11 cellular contexts compared by ENCODE assay signal in genomic region chr11:88354909-88355308, GRCh38. TPM values are rescaled to one million over a fixed set of nuclear protein-coding genes. Genes with fewer than 3 reads are reported as not detected.
DNase-seq lines count a peak whose midpoint lies in the region; ATAC-seq and TF ChIP-seq lines count a peak whose summit lies in the region.
"Had no signal": no experiment of that assay in that cellular context is flagged by ENCODE, and none has a peak within 500 bp of the region (broad histone marks: within the 10 kb centered on the region; RNA-seq: fewer than 3 reads in every experiment).

No MANE protein-coding gene starts in this region.

- in situ Hi-C loops in HAP-1 (cut with MboI; ENCODE audit: low sequenced_read_pairs): no loop called here

- no peak for TF ChIP-seq CTCF in GM06990 (IDR thresholded peaks at IDR 0.05; ENCODE audit: insufficient read depth, low read length, poor library complexity, severe bottlenecking)
- TF ChIP-seq CTCF in NB4 (IDR thresholded peaks at IDR 0.05; ENCODE audit: low read depth, low read length): no peak
- TF ChIP-seq CTCF in left lung (IDR thresholded peaks at IDR 0.05): no peak

- peak overlapping the region; percentile 14 for H3K4me3 ChIP-seq in GM06990 (replicated peaks; ENCODE audit: low read depth, low read length)
- H3K4me3 ChIP-seq in NB4 (ENCODE audit: low read depth, low read length): no peak overlapping the region
- H3K4me3 ChIP-seq in left lung: no peak overlapping the region
- no peak overlapping the region for H3K4me3 ChIP-seq in HAP-1

- H3K9me3 ChIP-seq in left lung: no peaks in the 10 kb centered on the region
- no peaks in the 10 kb centered on the region for H3K9me3 ChIP-seq in HAP-1

- peak; percentile 25 for ATAC-seq in GM21390 (IDR thresholded peaks at IDR 0.05; ENCODE audit: unreplicated experiment)
- peak; percentile 31 for ATAC-seq in left lung
- ATAC-seq: WTC11 had no signal

- no peak for TF ChIP-seq POLR2A in NB4 (IDR thresholded peaks at IDR 0.05; ENCODE audit: extremely low read depth, insufficient read length)

- peaks cover 19 to 59% of the 10 kb centered on the region in 2 donors for H3K4me1 ChIP-seq in left lung
- H3K4me1 ChIP-seq in HAP-1: peaks cover 10% of the 10 kb centered on the region; the same call in 1 of the 2 replicates

- DNase-seq in GM06990 (ENCODE audit: extremely low read depth, insufficient read length): peak; percentile 47
- DNase-seq in NB4 (ENCODE audit: low read depth): peak; percentile 63
- DNase-seq in left lung: no peak
- no peak for DNase-seq in HuH-7 (ENCODE audit: low spot score)
- DNase-seq in AG20443 (ENCODE audit: low spot score): no peak
- no peak for DNase-seq in foreskin melanocyte
- DNase-seq in HAP-1 (ENCODE audit: low spot score in 2 of 2): no peak
- DNase-seq: cortex of kidney, NCI-H2171 treated with DMSO at 0.1 percent for 48 hours had no signal

- intact Hi-C loops in left lung (cut with DNase I): no loop called here

- peak overlapping the region; percentile 22 to 66 for H3K27ac ChIP-seq in left lung

- H3K27me3 ChIP-seq in GM06990 (replicated peaks; ENCODE audit: control insufficient read depth, insufficient read depth, low read length) (no peaks in the 10 kb centered on the region), left lung (no peaks in the 10 kb centered on the region), HAP-1 (ENCODE audit: low read depth) (peaks cover 5% of the 10 kb centered on the region; the same call in 1 of the 2 replicates)

- H3K36me3 ChIP-seq in GM06990 (ENCODE audit: control insufficient read depth, insufficient read depth, low read length) (no peaks in the 10 kb centered on the region), left lung (no peaks in the 10 kb centered on the region), HAP-1 (replicated peaks) (no peaks in the 10 kb centered on the region)

RNA-seq across cellular contexts. Expression of gene CTSC, which starts 17.4 kb away (rescaled TPM):
- 100 to 1,000 TPM; 281 to 422 TPM for total RNA-seq in left lung

Comparison
In these comparisons a context has a peak if more than half of its experiments do, and no peak if none do; other contexts are left out.
1. DNase-seq: peak in GM06990 (single experiment) and NB4 (single experiment); none in left lung (0 of 2), HuH-7 (single experiment), AG20443 (single experiment), foreskin melanocyte (single experiment) and HAP-1 (0 of 2).